Comparison of ENCODE assay signal across 10 cellular contexts in the genomic region with DNA sequence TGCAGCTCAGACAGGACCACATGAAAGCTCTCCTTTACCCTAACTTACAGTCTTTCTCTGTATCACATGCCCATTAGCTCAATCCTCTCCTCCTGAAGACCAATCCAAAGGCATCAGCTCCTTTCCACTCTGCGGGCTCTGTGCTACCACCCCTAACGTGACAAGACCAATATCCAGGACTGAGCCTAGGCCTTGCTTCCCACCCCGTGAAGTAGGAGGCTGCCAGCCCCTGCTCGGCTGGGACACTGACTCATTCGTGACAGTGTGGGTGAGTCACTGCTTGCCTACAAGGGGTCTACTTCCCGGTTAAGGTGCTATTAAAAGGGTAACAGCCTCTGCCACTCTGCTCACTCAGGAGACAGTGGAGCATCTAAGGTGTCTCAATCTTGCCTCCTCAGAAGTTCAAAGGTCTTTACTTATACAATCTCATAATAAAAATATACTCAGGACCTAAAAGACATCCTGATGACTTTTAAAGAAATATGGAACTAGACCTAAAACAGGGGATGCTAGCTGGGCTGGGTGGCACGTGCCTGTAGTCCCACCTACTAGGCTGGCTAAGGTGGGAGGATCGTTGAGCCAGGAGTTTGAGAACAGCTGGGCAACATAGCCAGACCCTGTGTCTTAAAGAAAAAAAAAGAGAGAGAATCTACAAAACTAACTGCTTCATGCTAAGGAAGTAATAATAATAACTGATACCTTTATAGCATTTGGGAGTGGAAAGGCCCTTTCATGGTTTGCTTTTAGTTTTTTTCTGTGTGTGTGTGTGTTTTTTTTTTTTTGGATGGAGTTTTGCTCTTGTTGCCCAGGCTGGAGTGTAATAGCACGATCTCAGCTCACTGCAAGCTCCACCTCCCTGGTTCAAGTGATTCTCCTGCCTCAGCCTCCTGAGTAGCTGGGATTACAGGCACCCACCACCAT. TPM values are rescaled to one million over a fixed set of nuclear protein-coding genes. Genes with fewer than 3 reads are reported as not detected.
A peak's percentile ranks its signal among the peaks of the same experiment; 100 is the strongest.
DNase-seq lines count a peak whose midpoint lies in the region; ATAC-seq lines count a peak whose summit lies in the region.
"Had no signal": no experiment of that assay in that cellular context is flagged by ENCODE, and none has a peak within 500 bp of the region (broad histone marks: within the 10 kb centered on the region; RNA-seq: fewer than 3 reads in every experiment).

No MANE protein-coding gene starts in this region.

- peak; percentile 28 for DNase-seq in stimulated activated CD4-positive, alpha-beta T cell treated with anti-CD3 and anti-CD28 coated beads, Interleukin-12 subunit alpha, Interleukin-12 subunit beta, amount 100 ng/mL, for 4 hours
- no peak for DNase-seq in stimulated activated CD4-positive, alpha-beta T cell treated with anti-CD3 and anti-CD28 coated beads, Interleukin-2, amount 100 ng/mL, for 48 hours
- peak; percentile 47 for DNase-seq in activated naive CD8-positive, alpha-beta T cell treated with anti-CD3 and anti-CD28 coated beads, Interleukin-2, amount 50 U/mL, for 24 hours
- DNase-seq in left colon, result no peak
- DNase-seq in aorta, result peak; percentile 89 to 93
- no peak for DNase-seq in NCI-H1417 treated with DMSO at 0.1 percent for 48 hours (lab: John Stamatoyannopoulos, UW)
- DNase-seq: GF-D8 had no signal

- H3K4me3 Mint-ChIP-seq in activated naive CD8-positive, alpha-beta T cell treated with anti-CD3 and anti-CD28 coated beads, Interleukin-2, amount 50 U/mL, for 24 hours, result no peak overlapping the region
- H3K4me3 Mint-ChIP-seq: central memory CD8-positive, alpha-beta T cell had no signal

- ATAC-seq in activated naive CD8-positive, alpha-beta T cell treated with anti-CD3 and anti-CD28 coated beads, Interleukin-2, amount 50 U/mL, for 24 hours, result peak; percentile 94
- peak; percentile 74 for ATAC-seq in left colon
- ATAC-seq in aorta (ENCODE audit: low FRiP score), result peak; percentile 70
- ATAC-seq in HG03175 (IDR thresholded peaks at IDR 0.05; ENCODE audit: unreplicated experiment), result no peak
- no peak for ATAC-seq in GM21619 (IDR thresholded peaks at IDR 0.05; ENCODE audit: unreplicated experiment)

- no peak overlapping the region for H3K27ac Mint-ChIP-seq in activated naive CD8-positive, alpha-beta T cell treated with anti-CD3 and anti-CD28 coated beads, Interleukin-2, amount 50 U/mL, for 24 hours

- 24 to 27% methylated on average over 9 of the region's 9 CpGs for WGBS in aorta, 2 donors

- H3K4me1 Mint-ChIP-seq in activated naive CD8-positive, alpha-beta T cell treated with anti-CD3 and anti-CD28 coated beads, Interleukin-2, amount 50 U/mL, for 24 hours, result peaks cover 8% of the 10 kb centered on the region
- H3K4me1 Mint-ChIP-seq: central memory CD8-positive, alpha-beta T cell had no signal

- H3K36me3 Mint-ChIP-seq in activated naive CD8-positive, alpha-beta T cell treated with anti-CD3 and anti-CD28 coated beads, Interleukin-2, amount 50 U/mL, for 24 hours (ENCODE audit: low read depth), result no peaks in the 10 kb centered on the region

- H3K27me3 Mint-ChIP-seq in activated naive CD8-positive, alpha-beta T cell treated with anti-CD3 and anti-CD28 coated beads, Interleukin-2, amount 50 U/mL, for 24 hours, result peaks cover 5% of the 10 kb centered on the region

- no peaks in the 10 kb centered on the region for H3K9me3 Mint-ChIP-seq in activated naive CD8-positive, alpha-beta T cell treated with anti-CD3 and anti-CD28 coated beads, Interleukin-2, amount 50 U/mL, for 24 hours
- H3K9me3 Mint-ChIP-seq: central memory CD8-positive, alpha-beta T cell had no signal

- H3K27me3 ChIP-seq in aorta (ENCODE audit: control insufficient read depth in 1 of 2, insufficient read depth in 2 of 2, low read length in 1 of 2), result no peaks in the 10 kb centered on the region

- H3K27ac ChIP-seq in aorta (ENCODE audit: low read depth in 1 of 2, low read length in 2 of 2), result peak overlapping the region; percentile 75 to 79

- no peaks in the 10 kb centered on the region for H3K4me1 ChIP-seq in aorta (ENCODE audit: control insufficient read depth in 1 of 2, insufficient read depth in 2 of 2, low read length in 2 of 2)

- H3K36me3 ChIP-seq in aorta (ENCODE audit: control insufficient read depth in 1 of 2, insufficient read depth in 2 of 2, low read length in 1 of 2), result no peaks in the 10 kb centered on the region

- H3K9me3 ChIP-seq in aorta (ENCODE audit: control insufficient read depth, low read length), result no peaks in the 10 kb centered on the region

- intact Hi-C loops in left colon (cut with DNase I, micrococcal nuclease) (loop anchor here in 1 of 2 donors (10.0 kb wide), 1 partner anchor 103 kb away; no protein-coding TSS in a partner anchor), aorta (cut with DNase I) (no loop called here)

- H3K4me3 ChIP-seq in aorta (ENCODE audit: low read length in 2 of 2), result no peak overlapping the region

RNA-seq across cellular contexts. Expression of gene TMEM44, which starts 55.0 kb away (rescaled TPM):
- total RNA-seq in left colon (10 to 100 TPM; 46.1 to 68.2 TPM), aorta (10 to 100 TPM; 12.1 to 31.5 TPM)
- 10 to 100 TPM in 1 of 2 donors, 1 to 10 TPM in 1; 7.0 to 10.9 TPM for polyA plus RNA-seq in aorta

Comparison
In these comparisons a context has a peak if more than half of its experiments do, and no peak if none do; other contexts are left out.
1. DNase-seq: peak in stimulated activated CD4-positive, alpha-beta T cell treated with anti-CD3 and anti-CD28 coated beads, Interleukin-12 subunit alpha, Interleukin-12 subunit beta, amount 100 ng/mL, for 4 hours (single experiment), activated naive CD8-positive, alpha-beta T cell treated with anti-CD3 and anti-CD28 coated beads, Interleukin-2, amount 50 U/mL, for 24 hours (single experiment) and aorta (2 of 2); none in stimulated activated CD4-positive, alpha-beta T cell treated with anti-CD3 and anti-CD28 coated beads, Interleukin-2, amount 100 ng/mL, for 48 hours (0 of 2), left colon (0 of 2) and NCI-H1417 treated with DMSO at 0.1 percent for 48 hours (single experiment).
2. ATAC-seq: peak in activated naive CD8-positive, alpha-beta T cell treated with anti-CD3 and anti-CD28 coated beads, Interleukin-2, amount 50 U/mL, for 24 hours (single experiment), left colon (single experiment) and aorta (single experiment); none in HG03175 (single experiment) and GM21619 (single experiment).